8 cellular contexts compared by ENCODE assay signal in genomic region chr17:80034977-80035686, GRCh38. TPM values are rescaled to one million over a fixed set of nuclear protein-coding genes. Genes with fewer than 3 reads are reported as not detected.
DNase-seq lines count a peak whose midpoint lies in the region; ATAC-seq and TF ChIP-seq lines count a peak whose summit lies in the region.

No MANE protein-coding gene starts in this region.

- no peaks in the 10 kb centered on the region for H3K9me3 Mint-ChIP-seq in activated T-cell treated with anti-CD3 and anti-CD28 coated beads, Interleukin-2, amount 50 U/mL, for 24 hours

- ATAC-seq in omental fat pad (ENCODE audit: low FRiP score) (peak; percentile 6), GM21717 (IDR thresholded peaks at IDR 0.05; ENCODE audit: unreplicated experiment) (no peak)

- peak overlapping the region; percentile 79 for H3K4me3 Mint-ChIP-seq in activated T-cell treated with anti-CD3 and anti-CD28 coated beads, Interleukin-2, amount 50 U/mL, for 24 hours

- peaks cover 27% of the 10 kb centered on the region for H3K27me3 Mint-ChIP-seq in activated T-cell treated with anti-CD3 and anti-CD28 coated beads, Interleukin-2, amount 50 U/mL, for 24 hours

- no peak for TF ChIP-seq CTCF in omental fat pad (IDR thresholded peaks at IDR 0.05)

- peak overlapping the region; percentile 50 for H3K27ac Mint-ChIP-seq in activated T-cell treated with anti-CD3 and anti-CD28 coated beads, Interleukin-2, amount 50 U/mL, for 24 hours

- peaks cover 13% of the 10 kb centered on the region for H3K4me1 Mint-ChIP-seq in activated T-cell treated with anti-CD3 and anti-CD28 coated beads, Interleukin-2, amount 50 U/mL, for 24 hours (ENCODE audit: low read depth)

- DNase-seq in DMS 273 (lab: John Stamatoyannopoulos, UW; ENCODE audit: unreplicated experiment): peak; percentile 53
- no peak for DNase-seq in DMS 273 treated with DMSO at 0.1 percent for 48 hours (lab: John Stamatoyannopoulos, UW)
- peak; percentile 39 to 44 for DNase-seq in Kasumi-1 (lab: John Stamatoyannopoulos, UW)
- peak; percentile 56 for DNase-seq in activated T-cell treated with anti-CD3 and anti-CD28 coated beads, Interleukin-2, amount 50 U/mL, for 24 hours
- DNase-seq in fibroblast of peridontal ligament (ENCODE audit: extremely low read depth): peak; percentile 47
- DNase-seq in omental fat pad (ENCODE audit: low spot score): no peak
- DNase-seq in NCI-H1694 (lab: John Stamatoyannopoulos, UW): no peak

- no peaks in the 10 kb centered on the region for H3K36me3 Mint-ChIP-seq in activated T-cell treated with anti-CD3 and anti-CD28 coated beads, Interleukin-2, amount 50 U/mL, for 24 hours (ENCODE audit: low read depth)

RNA-seq across cellular contexts. Expression of gene TBC1D16, which starts 0.5 kb away (rescaled TPM):
- 10 to 100 TPM; 46.1 to 97.9 (median 65.3) TPM for total RNA-seq in omental fat pad

RNA-seq across cellular contexts. Expression of gene CCDC40, which starts 1.3 kb away (rescaled TPM):
- total RNA-seq in omental fat pad: 1 to 10 TPM; 3.5 to 8.8 (median 5.3) TPM

Comparison
In these comparisons a context has a peak if more than half of its experiments do, and no peak if none do; other contexts are left out.
1. DNase-seq: peak in DMS 273 (single experiment), Kasumi-1 (2 of 2), activated T-cell treated with anti-CD3 and anti-CD28 coated beads, Interleukin-2, amount 50 U/mL, for 24 hours (single experiment) and fibroblast of peridontal ligament (single experiment); none in DMS 273 treated with DMSO at 0.1 percent for 48 hours (single experiment), omental fat pad (single experiment) and NCI-H1694 (single experiment).